ENCODE assay signal across 1 cellular context in genomic region chr17:38353084-38353604, GRCh38.
TF ChIP-seq lines count a peak whose summit lies in the region.

No MANE protein-coding gene starts in this region.

TF ChIP-seq in K562, 482 proteins besides CTCF, POLR2A, EP300 and RAD21 (continued from another document):
- no peak for TF ChIP-seq ZNF668 (CRISPR knock-in tag; IDR thresholded peaks at IDR 0.05)
- no peak for TF ChIP-seq RFX7 (CRISPR knock-in tag; IDR thresholded peaks at IDR 0.05)
- no peak for TF ChIP-seq ZNF212 (CRISPR knock-in tag; IDR thresholded peaks at IDR 0.05)
- no peak for TF ChIP-seq ZFP1 (CRISPR knock-in tag; IDR thresholded peaks at IDR 0.05)
- TF ChIP-seq KLF16 (IDR thresholded peaks at IDR 0.05): no peak
- no peak for TF ChIP-seq SIX5 (IDR thresholded peaks at IDR 0.05; ENCODE audit: borderline replicate concordance in 1 of 2, insufficient read depth in 1 of 2, low read depth in 1 of 2, low read length in 2 of 2)
- no peak for TF ChIP-seq SMAD3 (CRISPR knock-in tag; conservative IDR thresholded peaks at IDR 0.05)
